23 cellular contexts compared by ENCODE assay signal in genomic region chr17:55427587-55427882, GRCh38. TPM values are rescaled to one million over a fixed set of nuclear protein-coding genes. Genes with fewer than 3 reads are reported as not detected.
A peak's percentile ranks its signal among the peaks of the same experiment; 100 is the strongest.
DNase-seq lines count a peak whose midpoint lies in the region; ATAC-seq and TF ChIP-seq lines count a peak whose summit lies in the region.
"Had no signal": no experiment of that assay in that cellular context is flagged by ENCODE, and none has a peak within 500 bp of the region (broad histone marks: within the 10 kb centered on the region; RNA-seq: fewer than 3 reads in every experiment).

No MANE protein-coding gene starts in this region.

- no peak overlapping the region for H3K27ac ChIP-seq in left ventricle myocardium inferior (replicated peaks)
- H3K27ac ChIP-seq: 22Rv1; BLaER1 treated with 17β-estradiol and CSF1 and Interleukin-3, amounts not matched to agents 10 nM and 100 nM; brain microvascular endothelial cell; heart left ventricle; SJSA1 had no signal

- peaks cover 45% of the 10 kb centered on the region for H3K27me3 Mint-ChIP-seq in activated T-cell treated with anti-CD3 and anti-CD28 coated beads, Interleukin-2, amount 50 U/mL, for 72 hours (ENCODE audit: low read depth)

- intact Hi-C loops in left ventricle myocardium inferior (cut with micrococcal nuclease), result no loop called here

- no peak overlapping the region for H3K4me3 ChIP-seq in left ventricle myocardium inferior
- no peak overlapping the region for H3K4me3 ChIP-seq in BE2C (ENCODE audit: low read depth, low read length)
- H3K4me3 ChIP-seq: BLaER1 treated with 17β-estradiol and CSF1 and Interleukin-3, amounts not matched to agents 10 nM and 100 nM; esophagus muscularis mucosa; GM23248; heart left ventricle; SJSA1 had no signal

- DNase-seq in activated T-cell treated with anti-CD3 and anti-CD28 coated beads, Interleukin-2, amount 50 U/mL, for 72 hours, result no peak
- DNase-seq in activated T-cell treated with anti-CD3 and anti-CD28 coated beads, Interleukin-2, amount 50 U/mL, for 1 hour, result no peak
- DNase-seq in EL (no peak), left ventricle myocardium inferior (no peak), SW 1271 (lab: John Stamatoyannopoulos, UW) (no peak), BE2C (no peak)
- DNase-seq: activated CD4-positive, alpha-beta T cell treated with anti-CD3 and anti-CD28 coated beads, Interleukin-2, amount 50 U/mL, for 1 hour; activated T-cell treated with anti-CD3 and anti-CD28 coated beads, Interleukin-2, amount 50 U/mL, for 24 hours; brain microvascular endothelial cell; GM23248; heart left ventricle; Kasumi-1; NCI-H1436 treated with DMSO at 0.1 percent for 48 hours; NCI-H446; substantia nigra had no signal

- TF ChIP-seq CTCF in left ventricle myocardium inferior (IDR thresholded peaks at IDR 0.05; ENCODE audit: borderline replicate concordance) (no peak), BE2C (IDR thresholded peaks at IDR 0.05; ENCODE audit: low read depth, low read length) (no peak)

- H3K4me1 ChIP-seq in left ventricle myocardium inferior (peaks cover 23% of the 10 kb centered on the region), BE2C (peaks cover 12% of the 10 kb centered on the region)

- peaks cover 40% of the 10 kb centered on the region for H3K4me1 Mint-ChIP-seq in activated T-cell treated with anti-CD3 and anti-CD28 coated beads, Interleukin-2, amount 50 U/mL, for 72 hours (ENCODE audit: low read depth)

- H3K27ac Mint-ChIP-seq in activated T-cell treated with anti-CD3 and anti-CD28 coated beads, Interleukin-2, amount 50 U/mL, for 72 hours, result no peak overlapping the region
- H3K27ac Mint-ChIP-seq: activated naive CD8-positive, alpha-beta T cell; activated T-cell treated with anti-CD3 and anti-CD28 coated beads, Interleukin-2, amount 50 U/mL, for 24 hours; nephron had no signal

- no peaks in the 10 kb centered on the region for H3K27me3 ChIP-seq in left ventricle myocardium inferior (ENCODE audit: low read depth)
- H3K27me3 ChIP-seq in BE2C, result no peaks in the 10 kb centered on the region
- H3K27me3 ChIP-seq: BLaER1 treated with 17β-estradiol and CSF1 and Interleukin-3, amounts not matched to agents 10 nM and 100 nM; brain microvascular endothelial cell; esophagus muscularis mucosa had no signal

- peak; percentile 16 to 38 for ATAC-seq in activated T-cell treated with anti-CD3 and anti-CD28 coated beads, Interleukin-2, amount 50 U/mL, for 72 hours (replicated peaks in 1 of 2)
- ATAC-seq in HG02571 (IDR thresholded peaks at IDR 0.05; ENCODE audit: unreplicated experiment), result peak; percentile 31
- peak; percentile 24 for ATAC-seq in HG03432 (IDR thresholded peaks at IDR 0.05; ENCODE audit: unreplicated experiment)
- ATAC-seq: heart left ventricle had no signal

- H3K36me3 Mint-ChIP-seq in activated T-cell treated with anti-CD3 and anti-CD28 coated beads, Interleukin-2, amount 50 U/mL, for 72 hours (ENCODE audit: insufficient read depth in 2 of 2), result no peaks in the 10 kb centered on the region
- H3K36me3 Mint-ChIP-seq: activated naive CD8-positive, alpha-beta T cell had no signal

- H3K9me3 ChIP-seq in left ventricle myocardium inferior (replicated peaks) (no peaks in the 10 kb centered on the region), BE2C (no peaks in the 10 kb centered on the region)
- H3K9me3 ChIP-seq: BLaER1 treated with 17β-estradiol and CSF1 and Interleukin-3, amounts not matched to agents 10 nM and 100 nM; esophagus muscularis mucosa; heart left ventricle had no signal

- H3K36me3 ChIP-seq in left ventricle myocardium inferior (no peaks in the 10 kb centered on the region), BE2C (no peaks in the 10 kb centered on the region)
- H3K36me3 ChIP-seq: BLaER1 treated with 17β-estradiol and CSF1 and Interleukin-3, amounts not matched to agents 10 nM and 100 nM; brain microvascular endothelial cell; esophagus muscularis mucosa; heart left ventricle; SJSA1 had no signal

- H3K4me3 Mint-ChIP-seq in activated T-cell treated with anti-CD3 and anti-CD28 coated beads, Interleukin-2, amount 50 U/mL, for 72 hours, result no peak overlapping the region
- H3K4me3 Mint-ChIP-seq: activated naive CD8-positive, alpha-beta T cell; activated T-cell treated with anti-CD3 and anti-CD28 coated beads, Interleukin-2, amount 50 U/mL, for 24 hours; nephron had no signal

- no peaks in the 10 kb centered on the region for H3K9me3 Mint-ChIP-seq in activated T-cell treated with anti-CD3 and anti-CD28 coated beads, Interleukin-2, amount 50 U/mL, for 72 hours
- H3K9me3 Mint-ChIP-seq: activated T-cell treated with anti-CD3 and anti-CD28 coated beads, Interleukin-2, amount 50 U/mL, for 24 hours; nephron had no signal

RNA-seq across cellular contexts. Expression of gene MMD, which starts 5.9 kb away (rescaled TPM):
- 10 to 100 TPM; 35.0 to 39.3 TPM for total RNA-seq in activated T-cell treated with anti-CD3 and anti-CD28 coated beads, Interleukin-2, amount 50 U/mL, for 72 hours
- total RNA-seq in left ventricle myocardium inferior, result 9.5 TPM
- 27.3 TPM for polyA plus RNA-seq in BE2C (2012; ENCODE audit: insufficient read depth, insufficient read length, low read depth)
